Comparison of ENCODE assay signal across 1 cellular context in the genomic region with DNA sequence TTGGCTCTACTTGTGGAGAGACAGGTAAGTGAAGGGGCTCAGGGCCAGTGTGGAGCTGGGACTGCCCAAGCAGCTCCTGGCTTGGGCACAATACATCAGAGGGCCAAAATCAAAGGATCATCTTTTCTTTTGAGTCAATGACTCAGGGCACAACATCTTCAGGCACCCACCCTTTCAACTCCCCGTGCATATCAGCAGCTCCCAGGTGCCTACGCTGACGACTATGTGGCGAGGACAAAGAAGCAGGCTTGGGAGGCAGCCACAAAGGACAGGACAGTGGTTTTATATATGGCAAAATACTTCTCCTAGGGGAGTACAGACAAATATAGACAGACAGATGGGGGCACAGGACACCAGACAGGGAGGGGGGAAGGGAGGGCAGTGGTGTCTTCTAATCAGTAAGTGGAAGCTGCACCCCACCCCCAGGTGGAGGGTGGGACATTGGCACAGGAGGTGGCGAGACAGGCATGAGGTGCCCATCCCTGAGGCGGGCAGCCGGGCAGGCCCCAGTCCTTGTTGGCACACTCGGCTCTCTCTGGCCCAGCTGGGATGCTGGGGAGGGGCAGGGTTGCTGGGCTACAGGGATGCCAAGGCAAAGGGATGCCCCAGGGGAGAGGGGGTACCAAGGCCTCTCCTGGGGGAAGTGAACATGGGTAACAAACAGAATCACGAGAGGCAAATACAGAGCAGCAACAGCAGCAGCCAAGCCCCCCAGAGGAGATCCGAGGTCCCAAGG.
TF ChIP-seq lines count a peak whose summit lies in the region.

No MANE protein-coding gene starts in this region.

TF ChIP-seq in H1, 55 proteins besides CTCF, POLR2A, EP300 and RAD21:
- no peak for TF ChIP-seq SP2 (IDR thresholded peaks at IDR 0.05; ENCODE audit: low read length)
- no peak for TF ChIP-seq PHF8 (conservative IDR thresholded peaks at IDR 0.05; ENCODE audit: low read depth, low read length)
- no peak for TF ChIP-seq SIX5 (IDR thresholded peaks at IDR 0.05; ENCODE audit: low read depth, low read length)
- TF ChIP-seq EGR1 (IDR thresholded peaks at IDR 0.05; ENCODE audit: borderline replicate concordance, low read depth, low read length), result no peak
- no peak for TF ChIP-seq MAFK (IDR thresholded peaks at IDR 0.05; ENCODE audit: low read depth, low read length)
- TF ChIP-seq FOSL1 (IDR thresholded peaks at IDR 0.05; ENCODE audit: insufficient read depth, low read depth, low read length), result no peak
- no peak for TF ChIP-seq BACH1 (IDR thresholded peaks at IDR 0.05; ENCODE audit: low read length)
- no peak for TF ChIP-seq EZH2 (IDR thresholded peaks at IDR 0.05; ENCODE audit: low read depth, low read length, severe bottlenecking)
- TF ChIP-seq CBX8 (IDR thresholded peaks at IDR 0.05; ENCODE audit: borderline replicate concordance, low read depth, low read length), result no peak
- TF ChIP-seq SUZ12 (IDR thresholded peaks at IDR 0.05; ENCODE audit: low read length), result no peak
- TF ChIP-seq NRF1 (IDR thresholded peaks at IDR 0.05; ENCODE audit: low read depth, low read length), result no peak
- TF ChIP-seq JUND (IDR thresholded peaks at IDR 0.05; ENCODE audit: low read length), result no peak
- no peak for TF ChIP-seq SP1 (IDR thresholded peaks at IDR 0.05; ENCODE audit: low read depth, low read length)
- no peak for TF ChIP-seq BRCA1 (IDR thresholded peaks at IDR 0.05; ENCODE audit: low read depth, low read length)
- TF ChIP-seq SP4 (IDR thresholded peaks at IDR 0.05; ENCODE audit: low read length), result no peak
- TF ChIP-seq SRF (IDR thresholded peaks at IDR 0.05; ENCODE audit: low read depth, low read length), result no peak
- no peak for TF ChIP-seq ZNF274 (IDR thresholded peaks at IDR 0.05; ENCODE audit: borderline replicate concordance, extremely low read depth, low read length)
- TF ChIP-seq, protein P1, sequence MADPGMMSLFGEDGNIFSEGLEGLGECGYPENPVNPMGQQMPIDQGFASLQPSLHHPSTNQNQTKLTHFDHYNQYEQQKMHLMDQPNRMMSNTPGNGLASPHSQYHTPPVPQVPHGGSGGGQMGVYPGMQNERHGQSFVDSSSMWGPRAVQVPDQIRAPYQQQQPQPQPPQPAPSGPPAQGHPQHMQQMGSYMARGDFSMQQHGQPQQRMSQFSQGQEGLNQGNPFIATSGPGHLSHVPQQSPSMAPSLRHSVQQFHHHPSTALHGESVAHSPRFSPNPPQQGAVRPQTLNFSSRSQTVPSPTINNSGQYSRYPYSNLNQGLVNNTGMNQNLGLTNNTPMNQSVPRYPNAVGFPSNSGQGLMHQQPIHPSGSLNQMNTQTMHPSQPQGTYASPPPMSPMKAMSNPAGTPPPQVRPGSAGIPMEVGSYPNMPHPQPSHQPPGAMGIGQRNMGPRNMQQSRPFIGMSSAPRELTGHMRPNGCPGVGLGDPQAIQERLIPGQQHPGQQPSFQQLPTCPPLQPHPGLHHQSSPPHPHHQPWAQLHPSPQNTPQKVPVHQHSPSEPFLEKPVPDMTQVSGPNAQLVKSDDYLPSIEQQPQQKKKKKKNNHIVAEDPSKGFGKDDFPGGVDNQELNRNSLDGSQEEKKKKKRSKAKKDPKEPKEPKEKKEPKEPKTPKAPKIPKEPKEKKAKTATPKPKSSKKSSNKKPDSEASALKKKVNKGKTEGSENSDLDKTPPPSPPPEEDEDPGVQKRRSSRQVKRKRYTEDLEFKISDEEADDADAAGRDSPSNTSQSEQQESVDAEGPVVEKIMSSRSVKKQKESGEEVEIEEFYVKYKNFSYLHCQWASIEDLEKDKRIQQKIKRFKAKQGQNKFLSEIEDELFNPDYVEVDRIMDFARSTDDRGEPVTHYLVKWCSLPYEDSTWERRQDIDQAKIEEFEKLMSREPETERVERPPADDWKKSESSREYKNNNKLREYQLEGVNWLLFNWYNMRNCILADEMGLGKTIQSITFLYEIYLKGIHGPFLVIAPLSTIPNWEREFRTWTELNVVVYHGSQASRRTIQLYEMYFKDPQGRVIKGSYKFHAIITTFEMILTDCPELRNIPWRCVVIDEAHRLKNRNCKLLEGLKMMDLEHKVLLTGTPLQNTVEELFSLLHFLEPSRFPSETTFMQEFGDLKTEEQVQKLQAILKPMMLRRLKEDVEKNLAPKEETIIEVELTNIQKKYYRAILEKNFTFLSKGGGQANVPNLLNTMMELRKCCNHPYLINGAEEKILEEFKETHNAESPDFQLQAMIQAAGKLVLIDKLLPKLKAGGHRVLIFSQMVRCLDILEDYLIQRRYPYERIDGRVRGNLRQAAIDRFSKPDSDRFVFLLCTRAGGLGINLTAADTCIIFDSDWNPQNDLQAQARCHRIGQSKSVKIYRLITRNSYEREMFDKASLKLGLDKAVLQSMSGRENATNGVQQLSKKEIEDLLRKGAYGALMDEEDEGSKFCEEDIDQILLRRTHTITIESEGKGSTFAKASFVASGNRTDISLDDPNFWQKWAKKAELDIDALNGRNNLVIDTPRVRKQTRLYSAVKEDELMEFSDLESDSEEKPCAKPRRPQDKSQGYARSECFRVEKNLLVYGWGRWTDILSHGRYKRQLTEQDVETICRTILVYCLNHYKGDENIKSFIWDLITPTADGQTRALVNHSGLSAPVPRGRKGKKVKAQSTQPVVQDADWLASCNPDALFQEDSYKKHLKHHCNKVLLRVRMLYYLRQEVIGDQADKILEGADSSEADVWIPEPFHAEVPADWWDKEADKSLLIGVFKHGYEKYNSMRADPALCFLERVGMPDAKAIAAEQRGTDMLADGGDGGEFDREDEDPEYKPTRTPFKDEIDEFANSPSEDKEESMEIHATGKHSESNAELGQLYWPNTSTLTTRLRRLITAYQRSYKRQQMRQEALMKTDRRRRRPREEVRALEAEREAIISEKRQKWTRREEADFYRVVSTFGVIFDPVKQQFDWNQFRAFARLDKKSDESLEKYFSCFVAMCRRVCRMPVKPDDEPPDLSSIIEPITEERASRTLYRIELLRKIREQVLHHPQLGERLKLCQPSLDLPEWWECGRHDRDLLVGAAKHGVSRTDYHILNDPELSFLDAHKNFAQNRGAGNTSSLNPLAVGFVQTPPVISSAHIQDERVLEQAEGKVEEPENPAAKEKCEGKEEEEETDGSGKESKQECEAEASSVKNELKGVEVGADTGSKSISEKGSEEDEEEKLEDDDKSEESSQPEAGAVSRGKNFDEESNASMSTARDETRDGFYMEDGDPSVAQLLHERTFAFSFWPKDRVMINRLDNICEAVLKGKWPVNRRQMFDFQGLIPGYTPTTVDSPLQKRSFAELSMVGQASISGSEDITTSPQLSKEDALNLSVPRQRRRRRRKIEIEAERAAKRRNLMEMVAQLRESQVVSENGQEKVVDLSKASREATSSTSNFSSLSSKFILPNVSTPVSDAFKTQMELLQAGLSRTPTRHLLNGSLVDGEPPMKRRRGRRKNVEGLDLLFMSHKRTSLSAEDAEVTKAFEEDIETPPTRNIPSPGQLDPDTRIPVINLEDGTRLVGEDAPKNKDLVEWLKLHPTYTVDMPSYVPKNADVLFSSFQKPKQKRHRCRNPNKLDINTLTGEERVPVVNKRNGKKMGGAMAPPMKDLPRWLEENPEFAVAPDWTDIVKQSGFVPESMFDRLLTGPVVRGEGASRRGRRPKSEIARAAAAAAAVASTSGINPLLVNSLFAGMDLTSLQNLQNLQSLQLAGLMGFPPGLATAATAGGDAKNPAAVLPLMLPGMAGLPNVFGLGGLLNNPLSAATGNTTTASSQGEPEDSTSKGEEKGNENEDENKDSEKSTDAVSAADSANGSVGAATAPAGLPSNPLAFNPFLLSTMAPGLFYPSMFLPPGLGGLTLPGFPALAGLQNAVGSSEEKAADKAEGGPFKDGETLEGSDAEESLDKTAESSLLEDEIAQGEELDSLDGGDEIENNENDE (IDR thresholded peaks at IDR 0.05; ENCODE audit: insufficient replicate concordance, low read length), result no peak
- no peak for TF ChIP-seq CTBP2 (IDR thresholded peaks at IDR 0.05; ENCODE audit: borderline replicate concordance, insufficient read depth, insufficient read length, low read length)
- no peak for TF ChIP-seq KDM1A (IDR thresholded peaks at IDR 0.05; ENCODE audit: borderline replicate concordance, low read length)
